In genomic region chr11:17552392-17553248, GRCh38 we compare ENCODE assay signal across 17 cellular contexts. TPM values are rescaled to one million over a fixed set of nuclear protein-coding genes. Genes with fewer than 3 reads are reported as not detected.
DNase-seq lines count a peak whose midpoint lies in the region; ATAC-seq and TF ChIP-seq lines count a peak whose summit lies in the region.
"Had no signal": no experiment of that assay in that cellular context is flagged by ENCODE, and none has a peak within 500 bp of the region (broad histone marks: within the 10 kb centered on the region; RNA-seq: fewer than 3 reads in every experiment).

No MANE protein-coding gene starts in this region.

- no peak overlapping the region for H3K4me2 ChIP-seq in osteoblast (ENCODE audit: insufficient read depth, low read length)

- H3K27ac ChIP-seq in osteoblast (ENCODE audit: low read depth, low read length): no peak overlapping the region

- no peaks in the 10 kb centered on the region for H3K9me3 Mint-ChIP-seq in stimulated activated naive CD8-positive, alpha-beta T cell treated with anti-CD3 and anti-CD28 coated beads, Interleukin-15, amount 100 ng/mL, for 72 hours
- H3K9me3 Mint-ChIP-seq: H9 had no signal

- H3K9me3 ChIP-seq in osteoblast (ENCODE audit: low read depth, low read length): no peaks in the 10 kb centered on the region
- H3K9me3 ChIP-seq: Caco-2 had no signal

- no peak overlapping the region for H3K4me3 ChIP-seq in osteoblast (ENCODE audit: insufficient read depth, low read length)

- peak overlapping the region in 1 of 2 donors; percentile 59 for H3K27ac Mint-ChIP-seq in stimulated activated naive CD8-positive, alpha-beta T cell treated with anti-CD3 and anti-CD28 coated beads, Interleukin-15, amount 100 ng/mL, for 72 hours
- H3K27ac Mint-ChIP-seq: H9 had no signal

- TF ChIP-seq CTCF in osteoblast (IDR thresholded peaks at IDR 0.05; ENCODE audit: extremely low read depth, low read depth, low read length): no peak

- DNase-seq in stimulated activated naive CD8-positive, alpha-beta T cell treated with anti-CD3 and anti-CD28 coated beads, Interleukin-15, amount 100 ng/mL, for 72 hours: no peak
- no peak for DNase-seq in stimulated activated naive CD8-positive, alpha-beta T cell treated with anti-CD3 and anti-CD28 coated beads, Interleukin-15, Interleukin-2, amounts not matched to agents 100 U/mL and 50 U/mL, for 24 hours
- peak; percentile 6 for DNase-seq in fibroblast of gingiva (ENCODE audit: low read depth)
- peak; percentile 60 for DNase-seq in osteoblast (ENCODE audit: insufficient read length, low spot score, missing footprints)
- no peak for DNase-seq in NCI-H2107 treated with DMSO at 0.1 percent for 48 hours (lab: John Stamatoyannopoulos, UW; ENCODE audit: unreplicated experiment)
- no peak for DNase-seq in NCI-H1436 treated with DMSO at 0.1 percent for 48 hours (lab: John Stamatoyannopoulos, UW)
- DNase-seq in NCI-H524 treated with DMSO at 0.1 percent for 48 hours (lab: John Stamatoyannopoulos, UW): no peak
- DNase-seq: AML-193; DMS53; H9; Kasumi-1; NCI-H1417; NCI-H2029; NCI-H526 treated with DMSO at 0.1 percent for 48 hours; NK-92 treated with Interleukin-12 subunit alpha and Interleukin-12 subunit beta, amount 100 ng/mL, for 24 hours had no signal

- ATAC-seq in stimulated activated naive CD8-positive, alpha-beta T cell treated with anti-CD3 and anti-CD28 coated beads, Interleukin-15, amount 100 ng/mL, for 72 hours: peak; percentile 55
- no peak for ATAC-seq in stimulated activated naive CD8-positive, alpha-beta T cell treated with anti-CD3 and anti-CD28 coated beads, Interleukin-15, Interleukin-2, amounts not matched to agents 100 U/mL and 50 U/mL, for 24 hours

- H3K4me3 Mint-ChIP-seq in stimulated activated naive CD8-positive, alpha-beta T cell treated with anti-CD3 and anti-CD28 coated beads, Interleukin-15, amount 100 ng/mL, for 72 hours: no peak overlapping the region
- H3K4me3 Mint-ChIP-seq: H9 had no signal

- H4K20me1 ChIP-seq in osteoblast (ENCODE audit: insufficient read depth, low read length): no peaks in the 10 kb centered on the region

- no peak overlapping the region for H2AFZ ChIP-seq in osteoblast (ENCODE audit: low read length)

- H3K79me2 ChIP-seq in osteoblast (ENCODE audit: insufficient read depth, low read length): no peaks in the 10 kb centered on the region

- no peaks in the 10 kb centered on the region for H3K4me1 ChIP-seq in osteoblast (ENCODE audit: insufficient read depth, low read length)

- peaks cover 19% of the 10 kb centered on the region for H3K4me1 Mint-ChIP-seq in stimulated activated naive CD8-positive, alpha-beta T cell treated with anti-CD3 and anti-CD28 coated beads, Interleukin-15, amount 100 ng/mL, for 72 hours

- peaks cover 17% of the 10 kb centered on the region for H3K27me3 Mint-ChIP-seq in stimulated activated naive CD8-positive, alpha-beta T cell treated with anti-CD3 and anti-CD28 coated beads, Interleukin-15, amount 100 ng/mL, for 72 hours

- H3K36me3 ChIP-seq in osteoblast (ENCODE audit: insufficient read depth, low read length): no peaks in the 10 kb centered on the region

- H3K27me3 ChIP-seq in osteoblast (ENCODE audit: insufficient read depth, low read length): peaks cover 8% of the 10 kb centered on the region

RNA-seq across cellular contexts. Expression of gene OTOG, which starts 5.6 kb away (rescaled TPM):
- not detected in 2 replicates for total RNA-seq in osteoblast
- total RNA-seq: A673 had no signal

RNA-seq across cellular contexts. Expression of gene USH1C, which starts 8.4 kb away (rescaled TPM):
- total RNA-seq in osteoblast: not detected in 2 replicates
- total RNA-seq: A673 had no signal

Comparison
In these comparisons a context has a peak if more than half of its experiments do, and no peak if none do; other contexts are left out.
1. DNase-seq: peak in fibroblast of gingiva (single experiment) and osteoblast (single experiment); none in stimulated activated naive CD8-positive, alpha-beta T cell treated with anti-CD3 and anti-CD28 coated beads, Interleukin-15, amount 100 ng/mL, for 72 hours (0 of 2), stimulated activated naive CD8-positive, alpha-beta T cell treated with anti-CD3 and anti-CD28 coated beads, Interleukin-15, Interleukin-2, amounts not matched to agents 100 U/mL and 50 U/mL, for 24 hours (single experiment), NCI-H2107 treated with DMSO at 0.1 percent for 48 hours (single experiment), NCI-H1436 treated with DMSO at 0.1 percent for 48 hours (single experiment) and NCI-H524 treated with DMSO at 0.1 percent for 48 hours (single experiment).